In genomic region chr20:38231786-38232130, GRCh38 we compare ENCODE assay signal across 19 cellular contexts. TPM values are rescaled to one million over a fixed set of nuclear protein-coding genes. Genes with fewer than 3 reads are reported as not detected.
A peak's percentile ranks its signal among the peaks of the same experiment; 100 is the strongest.
DNase-seq lines count a peak whose midpoint lies in the region; ATAC-seq, FAIRE-seq and TF ChIP-seq lines count a peak whose summit lies in the region.
"Had no signal": no experiment of that assay in that cellular context is flagged by ENCODE, and none has a peak within 500 bp of the region (broad histone marks: within the 10 kb centered on the region; RNA-seq: fewer than 3 reads in every experiment).

No MANE protein-coding gene starts in this region.

- H3K9me3 Mint-ChIP-seq in chondrocyte (ENCODE audit: low read depth) = no peaks in the 10 kb centered on the region
- H3K9me3 Mint-ChIP-seq: central memory CD8-positive, alpha-beta T cell; neural crest cell had no signal

- no peak overlapping the region for H3K4me3 Mint-ChIP-seq in chondrocyte (ENCODE audit: unreplicated experiment)
- H3K4me3 Mint-ChIP-seq: central memory CD8-positive, alpha-beta T cell; neural crest cell had no signal

- H3K4me1 Mint-ChIP-seq in chondrocyte (ENCODE audit: low read depth) = peaks cover 9% of the 10 kb centered on the region
- H3K4me1 Mint-ChIP-seq: central memory CD8-positive, alpha-beta T cell had no signal

- ATAC-seq in Right ventricle myocardium superior (ENCODE audit: poor library complexity) (peak; percentile 62), left lung (peak; percentile 58), GM19324 (IDR thresholded peaks at IDR 0.05; ENCODE audit: low FRiP score, unreplicated experiment) (no peak), HG02759 (IDR thresholded peaks at IDR 0.05; ENCODE audit: unreplicated experiment) (no peak), HG03039 (IDR thresholded peaks at IDR 0.05; ENCODE audit: unreplicated experiment) (no peak)

- H3K9me3 ChIP-seq in right atrium auricular region = no peaks in the 10 kb centered on the region
- no peaks in the 10 kb centered on the region for H3K9me3 ChIP-seq in left lung
- no peaks in the 10 kb centered on the region for H3K9me3 ChIP-seq in kidney (ENCODE audit: control insufficient read depth in 1 of 2, low read length in 2 of 2)
- H3K9me3 ChIP-seq: lower lobe of right lung had no signal

- no peaks in the 10 kb centered on the region for H3K36me3 ChIP-seq in right atrium auricular region
- H3K36me3 ChIP-seq in left lung = no peaks in the 10 kb centered on the region
- H3K36me3 ChIP-seq in kidney (ENCODE audit: control insufficient read depth in 1 of 2, insufficient read depth in 2 of 2, low read length in 2 of 2) = no peaks in the 10 kb centered on the region
- H3K36me3 ChIP-seq: lower lobe of right lung had no signal

- H3K4me3 ChIP-seq in right atrium auricular region (no peak overlapping the region), left lung (no peak overlapping the region), kidney (ENCODE audit: low read length in 2 of 2) (no peak overlapping the region)
- H3K4me3 ChIP-seq: hepatocyte, lower lobe of right lung had no signal

- H3K4me1 ChIP-seq in right atrium auricular region (peaks cover 0 to 5% of the 10 kb centered on the region in 2 donors), left lung (peaks cover 0 to 10% of the 10 kb centered on the region in 2 donors), kidney (ENCODE audit: control insufficient read depth in 1 of 2, insufficient read depth in 1 of 2, low read depth in 1 of 2, low read length in 2 of 2) (no peaks in the 10 kb centered on the region)
- H3K4me1 ChIP-seq: lower lobe of right lung had no signal

- DNase-seq in Right ventricle myocardium superior (peak; percentile 72), right atrium auricular region (ENCODE audit: low spot score) (no peak), chondrocyte (ENCODE audit: low spot score) (no peak), left lung (no peak), kidney (no peak)
- DNase-seq: ACHN; activated gamma-delta T cell treated with Interleukin-2 at 50 U/mL for 16 hours; COR-L47; GOT3; lower lobe of right lung; NCI-H1417; stimulated activated naive CD4-positive, alpha-beta T cell; WERI-Rb-1 had no signal

- intact Hi-C loops in Right ventricle myocardium superior (cut with DNase I) (no loop called here), left lung (cut with DNase I) (loop anchor here in 1 of 2 donors (10.0 kb wide), 1 partner anchor 93 kb away; no protein-coding TSS in a partner anchor), kidney (cut with DNase I) (loop anchor here (5.0 kb wide), 1 partner anchor 91 kb away; no protein-coding TSS in a partner anchor)

- H3K27ac Mint-ChIP-seq in chondrocyte (ENCODE audit: unreplicated experiment) = peak overlapping the region; percentile 41

- H3K27ac ChIP-seq in right atrium auricular region (peak overlapping the region in 1 of 2 donors; percentile 18), left lung (no peak overlapping the region), kidney (ENCODE audit: low read depth in 2 of 2, low read length in 2 of 2) (no peak overlapping the region)
- H3K27ac ChIP-seq: hepatocyte, lower lobe of right lung, WERI-Rb-1 had no signal

- FAIRE-seq in kidney (lab: Jason Lieb, UNC) = no peak

- no peak overlapping the region for H3K9ac ChIP-seq in kidney (ENCODE audit: low read length in 2 of 2)

- no peaks in the 10 kb centered on the region for H3K27me3 Mint-ChIP-seq in chondrocyte (ENCODE audit: low read depth)

- H3K27me3 ChIP-seq in right atrium auricular region = no peaks in the 10 kb centered on the region
- H3K27me3 ChIP-seq in left lung = peaks cover 0 to 5% of the 10 kb centered on the region in 2 donors
- H3K27me3 ChIP-seq: hepatocyte had no signal

- TF ChIP-seq CTCF in right atrium auricular region (IDR thresholded peaks at IDR 0.05) = no peak
- no peak for TF ChIP-seq CTCF in chondrocyte (IDR thresholded peaks at IDR 0.05)
- TF ChIP-seq CTCF in left lung (IDR thresholded peaks at IDR 0.05) = no peak
- no peak for TF ChIP-seq CTCF in kidney (IDR thresholded peaks at IDR 0.05; ENCODE audit: borderline replicate concordance, extremely low read depth, insufficient read depth)

- peaks cover 3% of the 10 kb centered on the region for H3K36me3 Mint-ChIP-seq in chondrocyte (ENCODE audit: low read depth)

RNA-seq across cellular contexts. Expression of gene KIAA1755, which starts 28.8 kb away (rescaled TPM):
- total RNA-seq in Right ventricle myocardium superior (5.4 TPM), right atrium auricular region (1 to 10 TPM; 3.1 to 4.2 TPM), chondrocyte (17.6 to 18.8 TPM (median 17.8 TPM) in 3 replicates), left lung (1 to 10 TPM; 2.6 TPM), kidney (5.1 TPM)
- 1.5 TPM for polyA plus RNA-seq in kidney (ENCODE audit: insufficient read depth, low read depth, low replicate concordance)

Comparison
In these comparisons a context has a peak if more than half of its experiments do, and no peak if none do; other contexts are left out.
1. ATAC-seq: peak in Right ventricle myocardium superior (single experiment) and left lung (single experiment); none in GM19324 (single experiment), HG02759 (single experiment) and HG03039 (single experiment).